Comparison of ENCODE assay signal across 8 cellular contexts in the genomic region with DNA sequence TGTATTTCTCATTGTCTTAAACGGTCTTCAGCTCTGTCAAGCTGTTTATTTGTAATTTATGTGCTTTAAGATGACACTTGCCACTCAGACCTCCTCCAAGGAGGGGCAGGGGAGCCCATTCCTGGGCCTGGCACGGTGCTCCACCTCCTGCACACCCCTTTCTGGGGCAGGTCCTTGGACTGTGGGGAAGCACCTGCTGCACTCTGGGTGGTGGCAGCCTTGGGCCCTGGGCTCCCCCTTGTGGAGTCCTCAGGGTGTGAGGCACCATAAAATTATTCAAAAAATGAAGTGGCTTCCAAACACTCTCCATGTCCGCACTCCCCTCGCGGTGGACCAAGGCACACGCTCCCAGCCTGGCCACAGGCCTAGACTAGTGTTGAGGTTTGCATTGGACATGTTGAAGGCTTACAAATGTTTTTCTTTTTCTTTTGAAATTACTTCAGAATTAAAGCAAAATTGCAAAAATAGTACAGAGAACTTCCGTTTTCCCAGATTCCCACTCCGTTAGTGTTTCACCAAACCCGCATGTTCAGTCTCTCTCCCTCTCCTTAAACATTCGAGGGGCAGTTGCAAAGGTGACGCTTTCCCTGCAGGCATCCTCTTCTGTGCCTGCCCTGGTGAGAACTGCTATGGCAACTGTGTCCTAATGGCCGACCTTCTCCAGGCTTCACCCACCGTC. TPM values are rescaled to one million over a fixed set of nuclear protein-coding genes. Genes with fewer than 3 reads are reported as not detected.
DNase-seq lines count a peak whose midpoint lies in the region; ATAC-seq and TF ChIP-seq lines count a peak whose summit lies in the region.

No MANE protein-coding gene starts in this region.

- no peak for TF ChIP-seq POLR2A in esophagus muscularis mucosa (IDR thresholded peaks at IDR 0.05; ENCODE audit: low read depth)

- H3K4me2 ChIP-seq in OCI-LY3 (ENCODE audit: low read length) = peak overlapping the region; percentile 48

- H3K36me3 ChIP-seq in OCI-LY3 (replicated peaks; ENCODE audit: low read depth, low read length) = peaks cover 6% of the 10 kb centered on the region
- H3K36me3 ChIP-seq in esophagus muscularis mucosa = no peaks in the 10 kb centered on the region
- no peaks in the 10 kb centered on the region for H3K36me3 ChIP-seq in thoracic aorta

- H3K27me3 ChIP-seq in OCI-LY3 (ENCODE audit: low read depth, low read length) = no peaks in the 10 kb centered on the region
- no peaks in the 10 kb centered on the region for H3K27me3 ChIP-seq in esophagus muscularis mucosa
- H3K27me3 ChIP-seq in thoracic aorta (replicated peaks; ENCODE audit: insufficient read depth) = no peaks in the 10 kb centered on the region

- peaks cover 18% of the 10 kb centered on the region for H3K4me1 ChIP-seq in OCI-LY3 (ENCODE audit: low read length)
- H3K4me1 ChIP-seq in esophagus muscularis mucosa = peaks cover 58 to 76% (median 68%) of the 10 kb centered on the region in 4 donors
- peaks cover 28 to 42% of the 10 kb centered on the region in 2 donors for H3K4me1 ChIP-seq in thoracic aorta (ENCODE audit: control insufficient read depth in 1 of 2, low read depth in 2 of 2)

- intact Hi-C loops in esophagus muscularis mucosa (cut with DNase I) = loop anchor here (5.0 kb wide), 2 partner anchors 35 to 200 kb away; partner anchors contain the start of gene FOXK2

- no peak overlapping the region for H3K27ac ChIP-seq in OCI-LY3 (ENCODE audit: low read length)
- H3K27ac ChIP-seq in esophagus muscularis mucosa (replicated peaks in 1 of 4) = peak overlapping the region; percentile 38 to 81 (median 48)
- peak overlapping the region; percentile 52 to 82 for H3K27ac ChIP-seq in thoracic aorta

- peak overlapping the region; percentile 24 for H3K4me3 Mint-ChIP-seq in neural crest cell

- H3K36me3 Mint-ChIP-seq in neural crest cell (ENCODE audit: low read depth) = peaks cover 4% of the 10 kb centered on the region

- H3K27me3 Mint-ChIP-seq in neural crest cell (ENCODE audit: low read depth) = no peaks in the 10 kb centered on the region

- H3K4me3 ChIP-seq in OCI-LY3 (ENCODE audit: low read length) = 0 out of 2 replicates have a peak overlapping the region, but pooled peaks have one; percentile 9
- H3K4me3 ChIP-seq in esophagus muscularis mucosa = no peak overlapping the region
- H3K4me3 ChIP-seq in thoracic aorta = peak overlapping the region; percentile 11

- WGBS in esophagus muscularis mucosa = 36% methylated on average over 13 of the region's 13 CpGs

- peaks cover 93% of the 10 kb centered on the region for H3K79me2 ChIP-seq in OCI-LY3 (ENCODE audit: low read length)

- no peak overlapping the region for H3K9ac ChIP-seq in OCI-LY3 (ENCODE audit: low read length)

- H3K27ac Mint-ChIP-seq in neural crest cell (ENCODE audit: unreplicated experiment) = peak overlapping the region; percentile 1

- peaks cover 71% of the 10 kb centered on the region for H4K20me1 ChIP-seq in OCI-LY3 (ENCODE audit: insufficient read depth, low read length)

- no peak overlapping the region for H2AFZ ChIP-seq in OCI-LY3 (ENCODE audit: low read depth, low read length)

- no peak for DNase-seq in AG09319 (ENCODE audit: extremely low read depth, low read depth)
- DNase-seq in activated T-cell treated with anti-CD3 and anti-CD28 coated beads for 1 hour (ENCODE audit: low read depth) = peak; percentile 63
- DNase-seq in esophagus muscularis mucosa (ENCODE audit: extremely low spot score) = peak; percentile 95
- peak; percentile 35 for DNase-seq in neural crest cell (ENCODE audit: low read depth, low spot score)
- peak; percentile 24 for DNase-seq in thoracic aorta (ENCODE audit: low spot score)

- no peak for TF ChIP-seq EP300 in esophagus muscularis mucosa (IDR thresholded peaks at IDR 0.05)

- H3K9me3 ChIP-seq in OCI-LY3 (ENCODE audit: insufficient read depth, low read length) (no peaks in the 10 kb centered on the region), esophagus muscularis mucosa (no peaks in the 10 kb centered on the region), thoracic aorta (no peaks in the 10 kb centered on the region)

- peaks cover 41% of the 10 kb centered on the region for H3K4me1 Mint-ChIP-seq in neural crest cell

- no peaks in the 10 kb centered on the region for H3K9me3 Mint-ChIP-seq in neural crest cell

- TF ChIP-seq CTCF in AG09319 (IDR thresholded peaks at IDR 0.05; ENCODE audit: low read depth, low read length) = peak; percentile 71
- TF ChIP-seq CTCF in OCI-LY3 (IDR thresholded peaks at IDR 0.05; ENCODE audit: low read depth, low read length) = peak; percentile 76
- peak; percentile 77 to 86 (median 81) for TF ChIP-seq CTCF in esophagus muscularis mucosa (IDR thresholded peaks at IDR 0.05)
- peak; percentile 70 for TF ChIP-seq CTCF in neural crest cell (conservative IDR thresholded peaks at IDR 0.05)
- TF ChIP-seq CTCF in thoracic aorta (IDR thresholded peaks at IDR 0.05) = peak; percentile 84

- ATAC-seq in GM18907 (IDR thresholded peaks at IDR 0.05; ENCODE audit: unreplicated experiment) (peak; percentile 68), HG03460 (IDR thresholded peaks at IDR 0.05; ENCODE audit: unreplicated experiment) (peak; percentile 68), thoracic aorta (ENCODE audit: insufficient number of reproducible peaks, low FRiP score, low read depth) (peak; percentile 62)

RNA-seq across cellular contexts. Expression of gene FOXK2, which starts 32.4 kb away (rescaled TPM):
- 10 to 100 TPM; 27.0 to 51.6 (median 45.3) TPM for total RNA-seq in esophagus muscularis mucosa
- 84.3 and 92.2 TPM in 2 replicates for total RNA-seq in neural crest cell
- 10 to 100 TPM; 34.8 to 85.1 TPM for total RNA-seq in thoracic aorta

Comparison
In these comparisons a context has a peak if more than half of its experiments do, and no peak if none do; other contexts are left out.
1. H3K4me3 ChIP-seq: peak in OCI-LY3 (single experiment) and thoracic aorta (single experiment); none in esophagus muscularis mucosa (0 of 4).
2. Peak in every context shown above with its lines, with median percentiles within 50 percentile points of each other: CTCF ChIP-seq and ATAC-seq.